8 cellular contexts compared by ENCODE assay signal in genomic region chr2:64819774-64820688, GRCh38.
DNase-seq lines count a peak whose midpoint lies in the region; ATAC-seq, FAIRE-seq and TF ChIP-seq lines count a peak whose summit lies in the region.

No MANE protein-coding gene starts in this region.

- DNase-seq in PC-9 (no peak), K562 (ENCODE audit: extremely low read depth in 1 of 4, low spot score in 3 of 4) (no peak), DMS153 (lab: John Stamatoyannopoulos, UW) (no peak), NCI-H2081 treated with DMSO at 0.1 percent for 48 hours (lab: John Stamatoyannopoulos, UW) (no peak), kidney tubule cell (ENCODE audit: low spot score) (no peak)
- DNase-seq in stimulated activated CD8-positive, alpha-beta memory T cell treated with anti-CD3 and anti-CD28 coated beads, Interleukin-4, amount 100 ng/mL, for 48 hours, result peak; percentile 48

- no peak overlapping the region for H3K9ac ChIP-seq in K562 (ENCODE audit: insufficient read depth in 1 of 2, low read depth in 2 of 2, low read length in 2 of 2)

- WGBS in K562 (ENCODE audit: insufficient coverage, low coverage, missing lambda C conversion rate), result 63% methylated on average over 11 of the region's 11 CpGs

- no peak for TF ChIP-seq EP300 in K562 (IDR thresholded peaks at IDR 0.05; ENCODE audit: low read length)

- H3K9me1 ChIP-seq in K562 (ENCODE audit: control insufficient read depth, insufficient read depth, low read length), result no peaks in the 10 kb centered on the region

- no peak overlapping the region for H3K4me3 ChIP-seq in PC-9
- no peak overlapping the region for H3K4me3 ChIP-seq in K562

- TF ChIP-seq RAD21 in K562 (CRISPR knock-in tag; conservative IDR thresholded peaks at IDR 0.05 in 1 of 2, IDR thresholded peaks at IDR 0.05 in 1 of 2), result no peak

- intact Hi-C loops in PC-9 (cut with micrococcal nuclease; ENCODE audit: unreplicated experiment), result no loop called here
- intact Hi-C loops in K562 (cut with micrococcal nuclease), result no loop called here

- CTCF ChIA-PET in PC-9 (lab: Charles Lee) (no interaction called here), K562 (lab: Yijun Ruan, JAX; ENCODE audit: low intra/inter-chr PET ratio) (no interaction called here)

- no peaks in the 10 kb centered on the region for H3K27me3 ChIP-seq in PC-9 (ENCODE audit: insufficient read depth, low read depth)
- no peaks in the 10 kb centered on the region for H3K27me3 ChIP-seq in K562 (ENCODE audit: control insufficient read depth in 2 of 2, insufficient read depth in 2 of 2, low read length in 2 of 2)

- H4K20me1 ChIP-seq in PC-9 (ENCODE audit: insufficient read depth) (no peaks in the 10 kb centered on the region), K562 (replicated peaks; ENCODE audit: control insufficient read depth, insufficient read depth, low read length) (no peaks in the 10 kb centered on the region)

- peaks cover 13% of the 10 kb centered on the region; the same call in 1 of the 2 replicates for H3F3A ChIP-seq in PC-9 (ENCODE audit: insufficient read depth, low read depth)

- H3K9me2 ChIP-seq in PC-9 (ENCODE audit: insufficient read depth), result no peaks in the 10 kb centered on the region

- H2AFZ ChIP-seq in PC-9 (peak overlapping the region; percentile 45; the same call in 1 of the 2 replicates), K562 (ENCODE audit: low read depth, low read length) (peak overlapping the region; percentile 82)

- no peak for TF ChIP-seq CTCF in PC-9 (conservative IDR thresholded peaks at IDR 0.05)
- no peak for TF ChIP-seq CTCF in K562 (IDR thresholded peaks at IDR 0.05 in 2 of 3, conservative IDR thresholded peaks at IDR 0.05 in 1 of 3; ENCODE audit: insufficient read depth in 2 of 3, low read depth in 1 of 3, low read length in 3 of 3)

- H3K4me1 ChIP-seq in PC-9 (replicated peaks; ENCODE audit: insufficient read depth), result peaks cover 43% of the 10 kb centered on the region
- H3K4me1 ChIP-seq in K562 (replicated peaks in 1 of 2; ENCODE audit: control insufficient read depth in 2 of 2, insufficient read depth in 2 of 2, low read length in 2 of 2), result peaks cover 6 to 35% of the 10 kb centered on the region in 2 experiments; a peak in 4 of 5 replicates

- no peaks in the 10 kb centered on the region for H3K36me3 ChIP-seq in PC-9 (ENCODE audit: low read depth)
- no peaks in the 10 kb centered on the region for H3K36me3 ChIP-seq in K562 (ENCODE audit: control insufficient read depth, insufficient read depth, low read length)

- ATAC-seq in GM18499 (IDR thresholded peaks at IDR 0.05; ENCODE audit: insufficient read depth, unreplicated experiment) (peak; percentile 87), HG02571 (IDR thresholded peaks at IDR 0.05; ENCODE audit: unreplicated experiment) (peak; percentile 85), K562 (peak; percentile 27)

- no peak overlapping the region for H3K4me2 ChIP-seq in PC-9
- peak overlapping the region; percentile 22; the same call in 1 of the 2 replicates for H3K4me2 ChIP-seq in K562 (ENCODE audit: insufficient read depth, low read length)

- peak; percentile 32 for FAIRE-seq in K562 (lab: Jason Lieb, UNC)

- H3K9me3 ChIP-seq in PC-9 (ENCODE audit: insufficient read depth, low read depth) (no peaks in the 10 kb centered on the region), K562 (replicated peaks; ENCODE audit: control insufficient read depth, insufficient read depth, low read depth, low read length) (no peaks in the 10 kb centered on the region)

- POLR2A ChIA-PET in PC-9 (lab: Charles Lee; ENCODE audit: unreplicated experiment), result no interaction called here
- POLR2A ChIA-PET in K562 (lab: Yijun Ruan, JAX), result interaction anchor here (0.5 to 1.3 kb wide), 5 partner anchors 8 to 175 kb away, joined by 3 to 5 read pairs (median 3); no protein-coding TSS in a partner anchor

- no peak for TF ChIP-seq POLR2A in K562 (conservative IDR thresholded peaks at IDR 0.05)

- BruUV-seq in PC-9 (replicated peaks; lab: Mats Ljungman, UMichigan) (no TSS peak), K562 (replicated peaks; lab: Mats Ljungman, UMichigan) (no TSS peak)

- in situ Hi-C loops in K562 (cut with MboI), result no loop called here

- H3K27ac ChIP-seq in PC-9, result no peak overlapping the region
- no peak overlapping the region for H3K27ac ChIP-seq in K562 (ENCODE audit: extremely low read depth, low read depth, low read length)

- H3K79me2 ChIP-seq in PC-9 (ENCODE audit: low read depth) (no peaks in the 10 kb centered on the region), K562 (ENCODE audit: control insufficient read depth, insufficient read depth, low read length) (no peaks in the 10 kb centered on the region)

TF ChIP-seq in K562, 482 proteins besides CTCF, POLR2A, EP300 and RAD21:
- TF ChIP-seq POLR3G (IDR thresholded peaks at IDR 0.05; ENCODE audit: extremely low read depth, insufficient read length, insufficient replicate concordance), result no peak
- 0 out of 2 replicates have a peak, but pooled peaks have one; percentile 27 for TF ChIP-seq ZNF589 (CRISPR knock-in tag; IDR thresholded peaks at IDR 0.05; ENCODE audit: low read depth)
- 0 out of 2 replicates have a peak, but pooled peaks have one; percentile 21 for TF ChIP-seq ETV1 (tag; conservative IDR thresholded peaks at IDR 0.05; ENCODE audit: low read depth)
- no peak for TF ChIP-seq MECOM (CRISPR knock-in tag; IDR thresholded peaks at IDR 0.05)
- no peak for TF ChIP-seq CBFA2T3 (IDR thresholded peaks at IDR 0.05)
- TF ChIP-seq ZNF263 (CRISPR knock-in tag; IDR thresholded peaks at IDR 0.05; ENCODE audit: borderline replicate concordance), result no peak
- TF ChIP-seq YBX1 (IDR thresholded peaks at IDR 0.05), result no peak
- peak; percentile 92 for TF ChIP-seq RFX1 (IDR thresholded peaks at IDR 0.05)
TF ChIP-seq in K562: peak in this region for 3.

Comparison
In these comparisons a context has a peak if more than half of its experiments do, and no peak if none do; other contexts are left out.
1. ATAC-seq: peak in every context shown above with its lines; median percentile 87 in GM18499; 85 in HG02571; 27 in K562.